ENCODE assay signal across 31 cellular contexts in genomic region chr2:185640588-185640987, GRCh38.
"Had no signal": no experiment of that assay in that cellular context is flagged by ENCODE, and none has a peak within 500 bp of the region (broad histone marks: within the 10 kb centered on the region; RNA-seq: fewer than 3 reads in every experiment).

No MANE protein-coding gene starts in this region.

- H3K36me3 ChIP-seq: neural progenitor cell, ovary, spleen, suprapubic skin, thoracic aorta, thyroid gland, tibial nerve, upper lobe of left lung, uterus had no signal

- H3K4me1 ChIP-seq: parathyroid adenoma, psoas muscle, spleen, suprapubic skin, thyroid gland, tibial nerve, upper lobe of left lung, uterus had no signal

- H3K27ac Mint-ChIP-seq: naive thymus-derived CD4-positive, alpha-beta T cell; natural killer cell; nephron; neural progenitor cell; progenitor cell of endocrine pancreas; stimulated activated memory B cell treated with anti-CD40 and anti-IgM and Interleukin-4, amounts not matched to agents 10 μg/mL and 1 μg/mL and 100 μg/mL, for 72 hours; stimulated activated naive CD8-positive, alpha-beta T cell treated with anti-CD3 and anti-CD28 coated beads, Interleukin-15, amount 100 ng/mL, for 72 hours had no signal

- H3K9me3 Mint-ChIP-seq: nephron; neural progenitor cell; stimulated activated memory B cell treated with anti-CD40 and anti-IgM and Interleukin-4, amounts not matched to agents 10 μg/mL and 1 μg/mL and 100 μg/mL, for 72 hours had no signal

- H3K27ac ChIP-seq: neural progenitor cell, ovary, parathyroid adenoma, psoas muscle, skin epidermis, spleen, suprapubic skin, thoracic aorta, thyroid gland, tibial nerve, upper lobe of left lung, uterus had no signal

- H3K4me1 Mint-ChIP-seq: naive thymus-derived CD4-positive, alpha-beta T cell; natural killer cell; neural progenitor cell; stimulated activated memory B cell treated with anti-CD40 and anti-IgM and Interleukin-4, amounts not matched to agents 10 μg/mL and 1 μg/mL and 100 μg/mL, for 72 hours; stimulated activated naive CD8-positive, alpha-beta T cell treated with anti-CD3 and anti-CD28 coated beads, Interleukin-15, amount 100 ng/mL, for 72 hours had no signal

- H3K36me3 Mint-ChIP-seq: naive thymus-derived CD4-positive, alpha-beta T cell; natural killer cell; neural progenitor cell; stimulated activated memory B cell treated with anti-CD40 and anti-IgM and Interleukin-4, amounts not matched to agents 10 μg/mL and 1 μg/mL and 100 μg/mL, for 72 hours had no signal

- H3K79me2 ChIP-seq: parathyroid adenoma had no signal

- H3K4me2 ChIP-seq: neural progenitor cell, smooth muscle cell had no signal

- H3K27me3 ChIP-seq: neural progenitor cell, ovary, spleen, suprapubic skin, thyroid gland, tibial nerve, upper lobe of left lung, uterus had no signal

- H3K4me3 Mint-ChIP-seq: naive thymus-derived CD4-positive, alpha-beta T cell; natural killer cell; nephron; neural progenitor cell; stimulated activated memory B cell treated with anti-CD40 and anti-IgM and Interleukin-4, amounts not matched to agents 10 μg/mL and 1 μg/mL and 100 μg/mL, for 72 hours; stimulated activated naive CD8-positive, alpha-beta T cell treated with anti-CD3 and anti-CD28 coated beads, Interleukin-15, amount 100 ng/mL, for 72 hours had no signal

- H3K9ac ChIP-seq: neural progenitor cell, parathyroid adenoma had no signal

- H3K27me3 Mint-ChIP-seq: naive thymus-derived CD4-positive, alpha-beta T cell; progenitor cell of endocrine pancreas; stimulated activated memory B cell treated with anti-CD40 and anti-IgM and Interleukin-4, amounts not matched to agents 10 μg/mL and 1 μg/mL and 100 μg/mL, for 72 hours; stimulated activated naive CD8-positive, alpha-beta T cell treated with anti-CD3 and anti-CD28 coated beads, Interleukin-15, amount 100 ng/mL, for 72 hours had no signal

- H3K4me3 ChIP-seq: neural progenitor cell, ovary, psoas muscle, skin epidermis, smooth muscle cell, spleen, suprapubic skin, thoracic aorta, thyroid gland, tibial nerve, upper lobe of left lung, uterus had no signal

- H3K9me3 ChIP-seq: ovary, psoas muscle, spleen, suprapubic skin, thoracic aorta, thyroid gland, tibial nerve, upper lobe of left lung, uterus had no signal

- ATAC-seq: naive thymus-derived CD4-positive, alpha-beta T cell; natural killer cell; psoas muscle; right cardiac atrium; sciatic nerve; stimulated activated memory B cell treated with anti-CD40 and anti-IgM and Interleukin-4, amounts not matched to agents 10 μg/mL and 1 μg/mL and 100 μg/mL, for 72 hours; stimulated activated naive CD8-positive, alpha-beta T cell treated with anti-CD3 and anti-CD28 coated beads, Interleukin-15, amount 100 ng/mL, for 72 hours; stimulated activated naive CD8-positive, alpha-beta T cell treated with anti-CD3 and anti-CD28 coated beads, Interleukin-15, Interleukin-2, amounts not matched to agents 100 U/mL and 50 U/mL, for 24 hours had no signal

- H2AFZ ChIP-seq: neural progenitor cell, parathyroid adenoma had no signal

- DNase-seq: naive thymus-derived CD4-positive, alpha-beta T cell; natural killer cell; occipital lobe; ovary; psoas muscle; spleen; stimulated activated CD4-positive, alpha-beta T cell treated with anti-CD3 and anti-CD28 coated beads, Interleukin-12 subunit alpha, Interleukin-12 subunit beta, amount 100 ng/mL, for 4 hours; stimulated activated CD4-positive, alpha-beta T cell treated with anti-CD3 and anti-CD28 coated beads, Interleukin-1b, Interleukin-23, amount 100 ng/mL, for 48 hours; stimulated activated CD4-positive, alpha-beta T cell treated with anti-CD3 and anti-CD28 coated beads, Interleukin-4, amount 100 ng/mL, for 1 hour; stimulated activated CD4-positive, alpha-beta T cell treated with anti-CD3 and anti-CD28 coated beads, Interleukin-4, amount 100 ng/mL, for 4 hours; stimulated activated CD8-positive, alpha-beta memory T cell treated with anti-CD3 and anti-CD28 coated beads, Interleukin-4, amount 100 ng/mL, for 48 hours; stimulated activated naive CD4-positive, alpha-beta T cell; stimulated activated naive CD8-positive, alpha-beta T cell treated with anti-CD3 and anti-CD28 coated beads, Interleukin-15, amount 100 ng/mL, for 72 hours; stimulated activated naive CD8-positive, alpha-beta T cell treated with anti-CD3 and anti-CD28 coated beads, Interleukin-15, Interleukin-2, amounts not matched to agents 100 U/mL and 50 U/mL, for 24 hours; substantia nigra; thyroid gland; trophoblast cell; upper lobe of left lung; uterus had no signal
